In genomic region chr1:21175324-21175669, GRCh38 we compare ENCODE assay signal across 1 cellular context.
TF ChIP-seq lines count a peak whose summit lies in the region.

No MANE protein-coding gene starts in this region.

TF ChIP-seq in HepG2, 621 proteins besides CTCF, POLR2A, EP300 and RAD21 (continued from another document):
- TF ChIP-seq ZNF503 (CRISPR knock-in tag; IDR thresholded peaks at IDR 0.05) (no peak), ATF4 (CRISPR knock-in tag; IDR thresholded peaks at IDR 0.05) (peak in 1 of 2 experiments; percentile 3; a peak in 2 of 4 replicates), MED1 (CRISPR knock-in tag; IDR thresholded peaks at IDR 0.05) (0 out of 2 replicates have a peak, but pooled peaks have one; percentile 3), GABPA (IDR thresholded peaks at IDR 0.05; ENCODE audit: low read depth, low read length) (no peak), GABPA (CRISPR knock-in tag; IDR thresholded peaks at IDR 0.05; ENCODE audit: low read depth) (peak; percentile 36; the same call in 1 of the 2 replicates), ZNF784 (CRISPR knock-in tag; IDR thresholded peaks at IDR 0.05; ENCODE audit: borderline replicate concordance) (no peak)
